10 cellular contexts compared by ENCODE assay signal in the genomic region with DNA sequence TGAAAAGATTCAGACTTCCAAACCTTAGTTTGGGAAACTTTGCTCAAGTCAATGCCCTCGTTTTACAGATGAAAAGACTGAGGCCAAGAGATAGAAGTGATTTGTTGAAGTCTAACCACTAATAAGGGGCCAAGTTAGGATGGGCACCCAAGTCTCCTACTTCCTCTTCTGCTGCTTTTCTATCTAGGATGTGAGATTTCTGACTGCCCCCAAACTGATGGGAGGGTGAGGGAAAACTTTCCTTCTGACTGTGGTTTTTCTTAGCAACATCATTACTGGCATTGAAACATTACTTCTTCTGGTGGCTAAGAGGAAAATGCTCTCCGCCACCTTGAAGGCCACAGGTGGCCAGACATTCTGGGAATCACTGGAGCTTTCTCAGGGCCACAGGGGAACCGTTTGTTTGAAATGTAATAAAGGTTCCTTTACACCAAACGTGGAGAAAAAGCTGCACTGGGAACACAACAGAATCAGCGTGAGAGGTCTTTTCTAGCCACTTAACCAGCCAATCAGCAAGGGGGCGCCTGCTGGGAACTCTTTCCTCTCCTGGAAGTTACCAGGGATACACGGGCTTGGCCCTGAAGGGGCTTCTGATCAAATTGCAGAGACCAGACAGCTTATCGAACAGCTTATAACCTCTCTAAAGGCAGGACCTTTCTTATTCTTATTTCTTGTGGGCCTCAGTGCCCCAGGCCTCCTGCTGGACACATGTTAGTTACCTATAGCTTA.
DNase-seq lines count a peak whose midpoint lies in the region; ATAC-seq lines count a peak whose summit lies in the region.
"Had no signal": no experiment of that assay in that cellular context is flagged by ENCODE, and none has a peak within 500 bp of the region (broad histone marks: within the 10 kb centered on the region; RNA-seq: fewer than 3 reads in every experiment).

No MANE protein-coding gene starts in this region.

- H3K4me3 Mint-ChIP-seq in activated naive CD8-positive, alpha-beta T cell, result peak overlapping the region; percentile 80
- H3K4me3 Mint-ChIP-seq in natural killer cell treated with Interleukin-12 subunit alpha and Interleukin-12 subunit beta and Interleukin-15 and Interleukin-18, amount 100 ng/mL, for 72 hours, result peak overlapping the region; percentile 94

- H3K27me3 Mint-ChIP-seq in activated naive CD8-positive, alpha-beta T cell, result no peaks in the 10 kb centered on the region
- H3K27me3 Mint-ChIP-seq in natural killer cell treated with Interleukin-12 subunit alpha and Interleukin-12 subunit beta and Interleukin-15 and Interleukin-18, amount 100 ng/mL, for 72 hours, result peaks cover 0 to 5% of the 10 kb centered on the region in 2 donors

- H3K4me1 Mint-ChIP-seq in activated naive CD8-positive, alpha-beta T cell (ENCODE audit: low read depth), result peaks cover 73% of the 10 kb centered on the region
- H3K4me1 Mint-ChIP-seq in natural killer cell treated with Interleukin-12 subunit alpha and Interleukin-12 subunit beta and Interleukin-15 and Interleukin-18, amount 100 ng/mL, for 72 hours (ENCODE audit: low read depth in 2 of 2), result peaks cover 64 to 82% of the 10 kb centered on the region in 2 donors

- ATAC-seq in natural killer cell treated with Interleukin-12 subunit alpha and Interleukin-12 subunit beta and Interleukin-15 and Interleukin-18, amount 100 ng/mL, for 72 hours, result no peak
- no peak for ATAC-seq in GM18858 (IDR thresholded peaks at IDR 0.05; ENCODE audit: unreplicated experiment)
- no peak for ATAC-seq in HG03342 (IDR thresholded peaks at IDR 0.05; ENCODE audit: unreplicated experiment)

- peak overlapping the region; percentile 93 for H3K27ac Mint-ChIP-seq in activated naive CD8-positive, alpha-beta T cell
- H3K27ac Mint-ChIP-seq in natural killer cell treated with Interleukin-12 subunit alpha and Interleukin-12 subunit beta and Interleukin-15 and Interleukin-18, amount 100 ng/mL, for 72 hours, result peak overlapping the region; percentile 90 to 97

- no peaks in the 10 kb centered on the region for H3K9me3 Mint-ChIP-seq in activated naive CD8-positive, alpha-beta T cell (ENCODE audit: low read depth)
- no peaks in the 10 kb centered on the region for H3K9me3 Mint-ChIP-seq in natural killer cell treated with Interleukin-12 subunit alpha and Interleukin-12 subunit beta and Interleukin-15 and Interleukin-18, amount 100 ng/mL, for 72 hours

- no peaks in the 10 kb centered on the region for H3K36me3 Mint-ChIP-seq in activated naive CD8-positive, alpha-beta T cell
- peaks cover 4% of the 10 kb centered on the region for H3K36me3 Mint-ChIP-seq in natural killer cell treated with Interleukin-12 subunit alpha and Interleukin-12 subunit beta and Interleukin-15 and Interleukin-18, amount 100 ng/mL, for 72 hours

- DNase-seq in SIG-M5 treated with dmso at 0.1 percent for 504 hours (lab: John Stamatoyannopoulos, UW; ENCODE audit: unreplicated experiment), result peak; percentile 35
- DNase-seq in SIG-M5 (lab: John Stamatoyannopoulos, UW), result no peak
- DNase-seq in Jurkat, Clone E6-1 (ENCODE audit: low read depth, low spot score), result no peak
- no peak for DNase-seq in natural killer cell treated with Interleukin-12 subunit alpha and Interleukin-12 subunit beta and Interleukin-15 and Interleukin-18, amount 100 ng/mL, for 72 hours (ENCODE audit: low spot score)
- DNase-seq in hepatic stellate cell (ENCODE audit: low spot score), result no peak
- DNase-seq: stomach had no signal

- peak overlapping the region; percentile 29; the same call in 1 of the 2 replicates for H3K4me3 ChIP-seq in Jurkat, Clone E6-1 (ENCODE audit: low read length)
- H3K4me3 ChIP-seq: skin epidermis, stomach had no signal
